13 cellular contexts compared by ENCODE assay signal in genomic region chr19:39516270-39516669, GRCh38. TPM values are rescaled to one million over a fixed set of nuclear protein-coding genes. Genes with fewer than 3 reads are reported as not detected.
DNase-seq lines count a peak whose midpoint lies in the region; ATAC-seq, FAIRE-seq and TF ChIP-seq lines count a peak whose summit lies in the region.
"Had no signal": no experiment of that assay in that cellular context is flagged by ENCODE, and none has a peak within 500 bp of the region (broad histone marks: within the 10 kb centered on the region; RNA-seq: fewer than 3 reads in every experiment).

No MANE protein-coding gene starts in this region.

- H4K20me1 ChIP-seq in GM23338 (replicated peaks; ENCODE audit: insufficient read depth): 0 out of 2 replicates have a peak, but pooled peaks cover 4% of the 10 kb centered on the region

- 0 out of 2 replicates have a peak, but pooled peaks cover 14% of the 10 kb centered on the region for H3F3A ChIP-seq in GM23338 (replicated peaks; ENCODE audit: low read depth)

- H3K27ac ChIP-seq in CD4-positive, alpha-beta T cell (ENCODE audit: low read depth, low read length): no peak overlapping the region
- H3K27ac ChIP-seq in GM23338 (ENCODE audit: low read depth) (no peak overlapping the region), kidney (ENCODE audit: low read depth in 2 of 2, low read length in 2 of 2) (no peak overlapping the region), Peyer's patch (no peak overlapping the region)
- H3K27ac ChIP-seq: pancreas, stomach had no signal

- no peak for TF ChIP-seq CTCF in CD4-positive, alpha-beta T cell (IDR thresholded peaks at IDR 0.05)
- TF ChIP-seq CTCF in GM23338 (conservative IDR thresholded peaks at IDR 0.05; ENCODE audit: low read depth in 2 of 2) (no peak), kidney (IDR thresholded peaks at IDR 0.05; ENCODE audit: borderline replicate concordance, extremely low read depth, insufficient read depth) (no peak), Peyer's patch (IDR thresholded peaks at IDR 0.05) (no peak)

- peaks cover 60% of the 10 kb centered on the region for H3K27me3 Mint-ChIP-seq in CD4-positive, alpha-beta T cell
- H3K27me3 Mint-ChIP-seq in GM23338 (ENCODE audit: insufficient read depth, low read depth, poor library complexity) (peaks cover 31% of the 10 kb centered on the region), naive B cell (peaks cover 23 to 66% (median 50%) of the 10 kb centered on the region in 3 donors)
- H3K27me3 Mint-ChIP-seq in activated naive CD8-positive, alpha-beta T cell treated with anti-CD3 and anti-CD28 coated beads for 36 hours: peaks cover 54% of the 10 kb centered on the region

- H3K4me1 ChIP-seq in GM23338 (ENCODE audit: insufficient read depth) (peaks cover 15% of the 10 kb centered on the region; the same call in 1 of the 2 replicates), kidney (ENCODE audit: control insufficient read depth in 1 of 2, insufficient read depth in 1 of 2, low read depth in 1 of 2, low read length in 2 of 2) (peaks cover 0 to 11% of the 10 kb centered on the region in 2 donors), Peyer's patch (peaks cover 4 to 15% (median 12%) of the 10 kb centered on the region in 4 donors)
- H3K4me1 ChIP-seq: pancreas had no signal

- peaks cover 19% of the 10 kb centered on the region for H3K4me1 Mint-ChIP-seq in CD4-positive, alpha-beta T cell (ENCODE audit: low read depth)
- peaks cover 25% of the 10 kb centered on the region for H3K4me1 Mint-ChIP-seq in GM23338
- peaks cover 12% of the 10 kb centered on the region for H3K4me1 Mint-ChIP-seq in activated naive CD8-positive, alpha-beta T cell treated with anti-CD3 and anti-CD28 coated beads for 36 hours
- peaks cover 16 to 19% (median 17%) of the 10 kb centered on the region in 3 donors for H3K4me1 Mint-ChIP-seq in naive B cell

- no peaks in the 10 kb centered on the region for H3K9me2 ChIP-seq in GM23338 (ENCODE audit: insufficient read depth)

- H3K36me3 ChIP-seq in GM23338 (ENCODE audit: insufficient read depth): no peaks in the 10 kb centered on the region
- H3K36me3 ChIP-seq in kidney (ENCODE audit: control insufficient read depth in 1 of 2, insufficient read depth in 2 of 2, low read length in 2 of 2): no peaks in the 10 kb centered on the region
- H3K36me3 ChIP-seq in Peyer's patch: no peaks in the 10 kb centered on the region
- H3K36me3 ChIP-seq: pancreas, stomach had no signal

- CTCF ChIA-PET in CD4-positive, alpha-beta T cell (lab: Charles Lee): interaction anchor here (4.1 kb wide), 1 partner anchor 13 kb away, joined by 18 read pairs; no protein-coding TSS in a partner anchor

- H3K79me2 ChIP-seq in GM23338 (replicated peaks; ENCODE audit: insufficient read depth): peaks cover 16% of the 10 kb centered on the region

- H3K36me3 Mint-ChIP-seq in CD4-positive, alpha-beta T cell (ENCODE audit: low read depth): no peaks in the 10 kb centered on the region
- peaks cover 28% of the 10 kb centered on the region for H3K36me3 Mint-ChIP-seq in GM23338 (ENCODE audit: low read depth)
- H3K36me3 Mint-ChIP-seq in activated naive CD8-positive, alpha-beta T cell treated with anti-CD3 and anti-CD28 coated beads for 36 hours: peaks cover 1% of the 10 kb centered on the region
- peaks cover 0 to 16% of the 10 kb centered on the region in 2 donors for H3K36me3 Mint-ChIP-seq in naive B cell

- POLR2A ChIA-PET in CD4-positive, alpha-beta T cell (lab: Charles Lee): interaction anchor here (1.0 kb wide), 1 partner anchor 71 kb away, joined by 3 read pairs; the partner anchor contains the start of gene SUPT5H

- no peak overlapping the region for H3K9ac ChIP-seq in kidney (ENCODE audit: low read length in 2 of 2)

- intact Hi-C loops in CD4-positive, alpha-beta T cell (cut with DNase I, micrococcal nuclease): no loop called here
- intact Hi-C loops in kidney (cut with DNase I): no loop called here

- FAIRE-seq in kidney (lab: Jason Lieb, UNC): no peak
- FAIRE-seq: pancreas had no signal

- peak overlapping the region; percentile 81 for H3K4me3 Mint-ChIP-seq in CD4-positive, alpha-beta T cell
- peak overlapping the region; percentile 88 for H3K4me3 Mint-ChIP-seq in GM23338
- peak overlapping the region; percentile 47 for H3K4me3 Mint-ChIP-seq in activated naive CD8-positive, alpha-beta T cell treated with anti-CD3 and anti-CD28 coated beads for 36 hours
- H3K4me3 Mint-ChIP-seq in naive B cell: peak overlapping the region; percentile 16 to 85 (median 71)
- H3K4me3 Mint-ChIP-seq: HFFc6 had no signal

- ATAC-seq in CD4-positive, alpha-beta T cell (ENCODE audit: poor library complexity): no peak
- ATAC-seq in GM23338 (peak; percentile 1), naive B cell (ENCODE audit: low read depth in 2 of 2) (peak; percentile 38 to 41)

- no peak overlapping the region for H3K27ac Mint-ChIP-seq in CD4-positive, alpha-beta T cell
- peak overlapping the region; percentile 92 for H3K27ac Mint-ChIP-seq in GM23338
- H3K27ac Mint-ChIP-seq in activated naive CD8-positive, alpha-beta T cell treated with anti-CD3 and anti-CD28 coated beads for 36 hours: no peak overlapping the region
- peak overlapping the region in 2 of 6 donors; percentile 33 to 65 for H3K27ac Mint-ChIP-seq in naive B cell
- H3K27ac Mint-ChIP-seq: HFFc6 had no signal

- no peaks in the 10 kb centered on the region for H3K9me3 ChIP-seq in CD4-positive, alpha-beta T cell (ENCODE audit: control insufficient read depth, low read length)
- H3K9me3 ChIP-seq in kidney (ENCODE audit: control insufficient read depth in 1 of 2, low read length in 2 of 2): no peaks in the 10 kb centered on the region
- no peaks in the 10 kb centered on the region for H3K9me3 ChIP-seq in Peyer's patch
- H3K9me3 ChIP-seq: pancreas, stomach had no signal

- no peak for DNase-seq in CD4-positive, alpha-beta T cell
- DNase-seq in GM23338 (ENCODE audit: low spot score) (peak; percentile 37), naive B cell (no peak), kidney (no peak), Peyer's patch (no peak), NCI-H82 treated with DMSO at 0.1 percent for 48 hours (lab: John Stamatoyannopoulos, UW; ENCODE audit: unreplicated experiment) (no peak), superior temporal gyrus (ENCODE audit: extremely low spot score) (no peak)
- DNase-seq in activated naive CD8-positive, alpha-beta T cell treated with anti-CD3 and anti-CD28 coated beads for 36 hours: no peak
- DNase-seq: activated CD4-positive, CD25-positive, alpha-beta regulatory T cell; cortex of kidney; HFFc6; pancreas; stomach had no signal

- peak overlapping the region; percentile 94 for H3K4me2 ChIP-seq in GM23338

- H3K9me3 Mint-ChIP-seq in CD4-positive, alpha-beta T cell: no peaks in the 10 kb centered on the region
- H3K9me3 Mint-ChIP-seq in GM23338 (peaks cover 9% of the 10 kb centered on the region; the same call in 2 of the 3 replicates), naive B cell (peaks cover 0 to 7% (median 0%) of the 10 kb centered on the region in 7 donors)
- H3K9me3 Mint-ChIP-seq in activated naive CD8-positive, alpha-beta T cell treated with anti-CD3 and anti-CD28 coated beads for 36 hours: no peaks in the 10 kb centered on the region

- H3K4me3 ChIP-seq in GM23338: peak overlapping the region; percentile 99
- no peak overlapping the region for H3K4me3 ChIP-seq in kidney (ENCODE audit: low read length in 2 of 2)
- no peak overlapping the region for H3K4me3 ChIP-seq in Peyer's patch

- H2AFZ ChIP-seq in GM23338: peak overlapping the region; percentile 97; the same call in 1 of the 2 replicates

- TF ChIP-seq POLR2A in Peyer's patch (IDR thresholded peaks at IDR 0.05): no peak

- H3K27me3 ChIP-seq in CD4-positive, alpha-beta T cell (ENCODE audit: control insufficient read depth, insufficient read depth, low read length): peaks cover 41% of the 10 kb centered on the region
- H3K27me3 ChIP-seq in GM23338 (ENCODE audit: insufficient read depth) (peaks cover 17% of the 10 kb centered on the region), Peyer's patch (peaks cover 0 to 21% of the 10 kb centered on the region in 2 donors)

RNA-seq across cellular contexts. Expression of gene SELENOV, which starts 1.3 kb away (rescaled TPM):
- not detected for total RNA-seq in CD4-positive, alpha-beta T cell
- 8.7 and 13.8 TPM in 2 replicates for total RNA-seq in GM23338 (2014; rRNA removed; shearing (Covaris generic))
- polyA plus RNA-seq in GM23338 (2016; fragmentation: Nextera tagmentation; extraction: Ambion mirVana) (8.0 and 12.4 TPM in 2 replicates), naive B cell (ENCODE audit: low read depth in 6 of 6) (not detected), kidney (ENCODE audit: insufficient read depth, low read depth, low replicate concordance) (not detected)
- not detected for total RNA-seq in activated naive CD8-positive, alpha-beta T cell treated with anti-CD3 and anti-CD28 coated beads for 36 hours
- total RNA-seq in kidney (not detected), Peyer's patch (not detected)
- total RNA-seq: HFFc6, pancreas, stomach had no signal
- polyA plus RNA-seq: pancreas, stomach had no signal

RNA-seq across cellular contexts. Expression of gene EID2B, which starts 16.4 kb away (rescaled TPM):
- 1 to 10 TPM; 5.0 to 5.1 TPM for total RNA-seq in CD4-positive, alpha-beta T cell
- total RNA-seq in GM23338 (2014; rRNA removed; shearing (Covaris generic)): 2.5 and 4.7 TPM in 2 replicates
- polyA plus RNA-seq in GM23338 (2016; fragmentation: Nextera tagmentation; extraction: Ambion mirVana): 4.1 and 4.6 TPM in 2 replicates
- total RNA-seq in activated naive CD8-positive, alpha-beta T cell treated with anti-CD3 and anti-CD28 coated beads for 36 hours: 1 to 10 TPM; 2.4 to 2.7 TPM
- 1 to 10 TPM; 3.6 to 9.9 (median 7.2) TPM for polyA plus RNA-seq in naive B cell (ENCODE audit: low read depth in 6 of 6)
- 3.3 TPM for total RNA-seq in kidney
- polyA plus RNA-seq in kidney (ENCODE audit: insufficient read depth, low read depth, low replicate concordance): 4.6 TPM
- total RNA-seq in Peyer's patch: 1 to 10 TPM in 2 of 4 donors, under 1 TPM in 1, not detected in 1; 0.35 to 1.7 (median 1.1) TPM

RNA-seq across cellular contexts. Expression of gene DLL3, which starts 17.5 kb away (rescaled TPM):
- not detected for total RNA-seq in CD4-positive, alpha-beta T cell
- 15.6 and 19.1 TPM in 2 replicates for total RNA-seq in GM23338 (2014; rRNA removed; shearing (Covaris generic))
- 9.8 and 9.9 TPM in 2 replicates for polyA plus RNA-seq in GM23338 (2016; fragmentation: Nextera tagmentation; extraction: Ambion mirVana)
- total RNA-seq in activated naive CD8-positive, alpha-beta T cell treated with anti-CD3 and anti-CD28 coated beads for 36 hours: 1 to 10 TPM; 1.1 to 1.4 TPM
- under 1 TPM in 4 of 6 donors, not detected in 2; 0.20 to 0.89 (median 0.55) TPM for polyA plus RNA-seq in naive B cell (ENCODE audit: low read depth in 6 of 6)
- 0.13 TPM for total RNA-seq in kidney
- 0.17 TPM for polyA plus RNA-seq in kidney (ENCODE audit: insufficient read depth, low read depth, low replicate concordance)
- under 1 TPM in 2 of 4 donors, not detected in 2; 0.47 to 0.67 TPM for total RNA-seq in Peyer's patch
- total RNA-seq: stomach had no signal

RNA-seq across cellular contexts. Expression of gene EID2, which starts 23.7 kb away (rescaled TPM):
- total RNA-seq in CD4-positive, alpha-beta T cell: 10 to 100 TPM; 17.2 to 18.1 TPM
- 22.8 and 25.2 TPM in 2 replicates for total RNA-seq in GM23338 (2014; rRNA removed; shearing (Covaris generic))
- polyA plus RNA-seq in GM23338 (2016; fragmentation: Nextera tagmentation; extraction: Ambion mirVana) (24.4 and 24.6 TPM in 2 replicates), naive B cell (ENCODE audit: low read depth in 6 of 6) (10 to 100 TPM in 4 of 6 donors, 1 to 10 TPM in 1, not detected in 1; 9.4 to 22.9 (median 17.3) TPM), kidney (ENCODE audit: insufficient read depth, low read depth, low replicate concordance) (17.0 TPM)
- total RNA-seq in activated naive CD8-positive, alpha-beta T cell treated with anti-CD3 and anti-CD28 coated beads for 36 hours: 10 to 100 TPM; 13.6 to 14.2 TPM
- total RNA-seq in kidney (12.0 TPM), Peyer's patch (10 to 100 TPM in 1 of 4 donors, 1 to 10 TPM in 3; 7.1 to 12.4 (median 8.8) TPM)

RNA-seq across cellular contexts. Expression of gene TIMM50, which starts 35.6 kb away (rescaled TPM):
- 10 to 100 TPM; 38.3 to 43.4 TPM for total RNA-seq in CD4-positive, alpha-beta T cell
- total RNA-seq in GM23338 (2014; rRNA removed; shearing (Covaris generic)): 119 and 120 TPM in 2 replicates
- polyA plus RNA-seq in GM23338 (2016; fragmentation: Nextera tagmentation; extraction: Ambion mirVana) (139 and 145 TPM in 2 replicates), naive B cell (ENCODE audit: low read depth in 6 of 6) (10 to 100 TPM; 35.4 to 41.9 (median 37.0) TPM), kidney (ENCODE audit: insufficient read depth, low read depth, low replicate concordance) (74.4 TPM)
- 100 to 1,000 TPM; 133 to 137 TPM for total RNA-seq in activated naive CD8-positive, alpha-beta T cell treated with anti-CD3 and anti-CD28 coated beads for 36 hours
- total RNA-seq in kidney (52.4 TPM), Peyer's patch (10 to 100 TPM; 25.4 to 61.1 (median 33.2) TPM)
